13 cellular contexts compared by ENCODE assay signal in the genomic region with DNA sequence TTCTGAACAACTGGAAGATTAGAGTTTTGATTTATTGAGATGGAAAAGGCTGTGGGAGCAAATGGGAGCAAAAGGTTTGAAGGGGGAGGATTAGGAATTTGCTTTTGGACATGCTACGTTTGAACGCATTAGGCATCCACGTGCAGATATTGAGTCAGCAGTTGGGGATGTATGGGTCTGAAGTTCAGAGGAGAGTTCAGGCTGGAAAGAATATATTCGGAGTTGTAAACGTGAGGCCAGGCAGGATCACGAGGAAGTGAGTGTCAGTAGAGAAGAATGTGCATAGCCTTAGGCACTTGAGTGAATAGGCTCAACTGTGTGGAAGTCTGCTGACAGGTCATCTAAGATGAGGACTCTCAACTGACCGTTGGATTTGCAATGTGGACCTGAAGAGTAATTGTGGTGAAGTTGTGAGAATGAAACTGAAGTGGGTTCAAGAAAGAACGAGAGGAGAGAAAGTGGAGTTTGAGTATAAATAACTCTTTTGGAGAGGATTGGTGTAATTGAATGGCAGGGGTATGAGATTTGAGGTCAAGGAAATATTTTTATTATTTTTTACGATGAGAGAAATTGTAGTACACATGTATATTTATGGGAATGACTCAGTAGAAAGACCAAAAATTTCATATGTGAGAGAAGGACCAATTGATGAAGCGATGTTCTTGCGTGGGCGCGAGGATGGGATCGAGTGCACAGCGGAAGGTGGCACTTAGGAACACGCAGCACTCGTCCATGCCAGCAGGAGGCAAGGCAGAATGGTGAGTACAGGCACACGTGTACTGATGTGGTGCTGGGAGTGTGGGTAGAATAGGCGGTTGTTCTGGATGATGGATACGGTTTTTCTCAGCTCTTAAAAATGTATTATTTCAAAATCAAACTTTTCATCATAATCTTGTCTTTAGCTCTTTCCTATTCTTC. TPM values are rescaled to one million over a fixed set of nuclear protein-coding genes. Genes with fewer than 3 reads are reported as not detected.
DNase-seq lines count a peak whose midpoint lies in the region; TF ChIP-seq lines count a peak whose summit lies in the region.
"Had no signal": no experiment of that assay in that cellular context is flagged by ENCODE, and none has a peak within 500 bp of the region (broad histone marks: within the 10 kb centered on the region; RNA-seq: fewer than 3 reads in every experiment).

No MANE protein-coding gene starts in this region.

- H3K4me1 ChIP-seq in H9 (ENCODE audit: insufficient read depth, low read length), result no peaks in the 10 kb centered on the region
- H3K4me1 ChIP-seq in hepatocyte (ENCODE audit: insufficient read depth), result no peaks in the 10 kb centered on the region
- no peaks in the 10 kb centered on the region for H3K4me1 ChIP-seq in BE2C

- no peak overlapping the region for H2BK5ac ChIP-seq in H9 (ENCODE audit: insufficient read length, low read length)

- no peak overlapping the region for H4K91ac ChIP-seq in H9 (ENCODE audit: insufficient read length, low read depth, low read length)

- no peak overlapping the region for H2BK20ac ChIP-seq in H9 (ENCODE audit: low read depth, low read length, poor library complexity, severe bottlenecking)

- H3K4me3 ChIP-seq in AG04449 (ENCODE audit: low read depth, low read length), result no peak overlapping the region
- H3K4me3 ChIP-seq in hepatocyte, result no peak overlapping the region
- H3K4me3 ChIP-seq in BE2C (ENCODE audit: low read depth, low read length), result no peak overlapping the region

- no peaks in the 10 kb centered on the region for H3K36me3 Mint-ChIP-seq in H9 (ENCODE audit: insufficient read depth in 1 of 3, low read depth in 3 of 3)

- WGBS in H9 (ENCODE audit: extremely low coverage, insufficient read length, low lambda C conversion rate), result 100% methylated on average over 2 of the region's 20 CpGs
- 74% methylated on average over 20 of the region's 20 CpGs for WGBS in hepatocyte (ENCODE audit: low lambda C conversion rate, missing lambda C conversion rate)

- H4K8ac ChIP-seq in H9 (replicated peaks; ENCODE audit: insufficient read length, low read depth, low read length), result no peak overlapping the region

- DNase-seq in AG04449 (ENCODE audit: low read depth, low spot score), result peak; percentile 76
- no peak for DNase-seq in H9
- peak; percentile 84 for DNase-seq in amniotic stem cell (lab: John Stamatoyannopoulos, UW)
- peak; percentile 51 for DNase-seq in hepatocyte (ENCODE audit: low spot score)
- no peak for DNase-seq in BE2C
- DNase-seq in stimulated activated CD4-positive, alpha-beta T cell treated with anti-CD3 and anti-CD28 coated beads, Interleukin-1b, Interleukin-23, amount 100 ng/mL, for 48 hours, result no peak
- no peak for DNase-seq in cortex of kidney (lab: John Stamatoyannopoulos, UW)
- no peak for DNase-seq in GM10266 (ENCODE audit: extremely low spot score)
- DNase-seq: activated T-cell treated with anti-CD3 and anti-CD28 coated beads, Interleukin-2, amount 50 U/mL, for 1 hour; C1 segment of cervical spinal cord; kidney; retina had no signal

- no peak overlapping the region for H3K23ac ChIP-seq in H9 (ENCODE audit: insufficient read length, low read depth, low read length)

- H4K20me1 ChIP-seq in H9 (ENCODE audit: control insufficient read depth, insufficient read depth, insufficient read length), result no peaks in the 10 kb centered on the region
- no peaks in the 10 kb centered on the region for H4K20me1 ChIP-seq in hepatocyte (ENCODE audit: insufficient read depth, poor library complexity, severe bottlenecking)

- H3K27ac ChIP-seq in H9 (ENCODE audit: insufficient read length, low read depth, low read length) (no peak overlapping the region), hepatocyte (peak overlapping the region; percentile 63)

- no peak overlapping the region for H2BK120ac ChIP-seq in H9 (ENCODE audit: low read depth, low read length, poor library complexity, severe bottlenecking)

- peaks cover 18% of the 10 kb centered on the region for H3K27me3 Mint-ChIP-seq in H9 (ENCODE audit: low read depth)

- no peak overlapping the region for H3K4ac ChIP-seq in H9 (ENCODE audit: low read depth, low read length)

- H3K4me3 Mint-ChIP-seq in H9, result no peak overlapping the region
- H3K4me3 Mint-ChIP-seq: dendritic cell treated with granulocyte-macrophage colony-stimulating factor and Interleukin-4, amounts not matched to agents 40 ng/mL and 50 ng/mL, for 4 days had no signal

- no peaks in the 10 kb centered on the region for H3K9me2 ChIP-seq in hepatocyte (replicated peaks; ENCODE audit: insufficient read depth)

- TF ChIP-seq CTCF in AG04449 (IDR thresholded peaks at IDR 0.05; ENCODE audit: insufficient read depth, low read length, missing control alignments) (no peak), H9 (conservative IDR thresholded peaks at IDR 0.05) (peak; percentile 37; the same call in 1 of the 3 replicates), hepatocyte (IDR thresholded peaks at IDR 0.05; ENCODE audit: poor library complexity) (no peak), BE2C (IDR thresholded peaks at IDR 0.05; ENCODE audit: low read depth, low read length) (no peak), GM10266 (IDR thresholded peaks at IDR 0.05; ENCODE audit: control insufficient read depth, insufficient read depth, low read depth, missing control alignments) (no peak)

- H4K5ac ChIP-seq in H9 (ENCODE audit: insufficient read length, low read depth, low read length), result no peak overlapping the region

- no peak overlapping the region for H2BK15ac ChIP-seq in H9 (ENCODE audit: low read depth, low read length)

- no peak overlapping the region for H3K18ac ChIP-seq in H9 (ENCODE audit: insufficient read length, low read depth, low read length)

- peaks cover 3% of the 10 kb centered on the region for H3K23me2 ChIP-seq in H9 (ENCODE audit: insufficient read length, low read depth, low read length, poor library complexity, severe bottlenecking)

- H3K56ac ChIP-seq in H9 (ENCODE audit: insufficient read length, low read depth, low read length), result no peak overlapping the region

- no peak overlapping the region for H2AK5ac ChIP-seq in H9 (ENCODE audit: insufficient read length, low read length)

- no peak overlapping the region for H3K9ac ChIP-seq in H9 (ENCODE audit: extremely low read depth, insufficient read length, low read length)

- no peaks in the 10 kb centered on the region for H3K79me2 ChIP-seq in H9 (ENCODE audit: insufficient read depth, low read length)
- no peaks in the 10 kb centered on the region for H3K79me2 ChIP-seq in hepatocyte

- no peaks in the 10 kb centered on the region; a peak in 1 of 5 replicates for H3K9me3 Mint-ChIP-seq in H9

- no peak overlapping the region for H2AFZ ChIP-seq in H9 (ENCODE audit: low read length)
- H2AFZ ChIP-seq in hepatocyte, result no peak overlapping the region

- no peaks in the 10 kb centered on the region for H3K79me1 ChIP-seq in H9 (ENCODE audit: insufficient read depth, low read depth, low read length, poor library complexity, severe bottlenecking)

- H3K4me2 ChIP-seq in H9 (ENCODE audit: insufficient read depth, insufficient read length, low read length) (no peak overlapping the region), hepatocyte (no peak overlapping the region)

- no peak overlapping the region for H3K14ac ChIP-seq in H9 (ENCODE audit: insufficient read depth, low read length)

- H3K27ac Mint-ChIP-seq in H9, result no peak overlapping the region
- H3K27ac Mint-ChIP-seq: dendritic cell treated with granulocyte-macrophage colony-stimulating factor and Interleukin-4, amounts not matched to agents 40 ng/mL and 50 ng/mL, for 4 days had no signal

- H3K36me3 ChIP-seq in hepatocyte (replicated peaks; ENCODE audit: insufficient read depth, low read depth), result no peaks in the 10 kb centered on the region
- H3K36me3 ChIP-seq in BE2C, result no peaks in the 10 kb centered on the region

- CTCF ChIA-PET in AG04449 (lab: Yijun Ruan, JAX), result interaction anchor here (0.8 to 2.4 kb wide), 21 partner anchors 9 to 488 kb away, joined by 3 to 13 read pairs (median 5); no protein-coding TSS in a partner anchor

- H2BK12ac ChIP-seq in H9 (ENCODE audit: insufficient read length, low read depth, low read length), result no peak overlapping the region

- no peaks in the 10 kb centered on the region for H3K4me1 Mint-ChIP-seq in H9

- no peaks in the 10 kb centered on the region for H3K27me3 ChIP-seq in H9 (ENCODE audit: insufficient read depth, low read length)
- H3K27me3 ChIP-seq in hepatocyte, result no peaks in the 10 kb centered on the region
- no peaks in the 10 kb centered on the region for H3K27me3 ChIP-seq in BE2C

- H3K9me3 ChIP-seq in H9 (ENCODE audit: control insufficient read depth, low read depth, low read length), result no peaks in the 10 kb centered on the region
- H3K9me3 ChIP-seq in hepatocyte (ENCODE audit: low read depth), result no peaks in the 10 kb centered on the region
- H3K9me3 ChIP-seq in BE2C, result no peaks in the 10 kb centered on the region

- POLR2A ChIA-PET in AG04449 (lab: Yijun Ruan, JAX), result no interaction called here

- H3T11ph ChIP-seq in H9 (ENCODE audit: low read length), result no peak overlapping the region

RNA-seq across cellular contexts. Expression of a gene that starts 40.5 kb away (rescaled TPM):
- total RNA-seq in H9 (2021) (34.4 and 44.7 TPM in 2 replicates), hepatocyte (20.8 and 28.4 TPM in 2 replicates)
- polyA plus RNA-seq in hepatocyte, result 159 and 160 TPM in 2 replicates
- polyA plus RNA-seq in BE2C (2012; ENCODE audit: insufficient read depth, insufficient read length, low read depth), result 18.8 TPM

Comparison
In these comparisons a context has a peak if more than half of its experiments do, and no peak if none do; other contexts are left out.
1. DNase-seq: peak in AG04449 (single experiment), amniotic stem cell (single experiment) and hepatocyte (single experiment); none in H9 (single experiment), BE2C (single experiment), stimulated activated CD4-positive, alpha-beta T cell treated with anti-CD3 and anti-CD28 coated beads, Interleukin-1b, Interleukin-23, amount 100 ng/mL, for 48 hours (single experiment), cortex of kidney (single experiment) and GM10266 (single experiment).